Comparison of ENCODE assay signal across 1 cellular context in the genomic region with DNA sequence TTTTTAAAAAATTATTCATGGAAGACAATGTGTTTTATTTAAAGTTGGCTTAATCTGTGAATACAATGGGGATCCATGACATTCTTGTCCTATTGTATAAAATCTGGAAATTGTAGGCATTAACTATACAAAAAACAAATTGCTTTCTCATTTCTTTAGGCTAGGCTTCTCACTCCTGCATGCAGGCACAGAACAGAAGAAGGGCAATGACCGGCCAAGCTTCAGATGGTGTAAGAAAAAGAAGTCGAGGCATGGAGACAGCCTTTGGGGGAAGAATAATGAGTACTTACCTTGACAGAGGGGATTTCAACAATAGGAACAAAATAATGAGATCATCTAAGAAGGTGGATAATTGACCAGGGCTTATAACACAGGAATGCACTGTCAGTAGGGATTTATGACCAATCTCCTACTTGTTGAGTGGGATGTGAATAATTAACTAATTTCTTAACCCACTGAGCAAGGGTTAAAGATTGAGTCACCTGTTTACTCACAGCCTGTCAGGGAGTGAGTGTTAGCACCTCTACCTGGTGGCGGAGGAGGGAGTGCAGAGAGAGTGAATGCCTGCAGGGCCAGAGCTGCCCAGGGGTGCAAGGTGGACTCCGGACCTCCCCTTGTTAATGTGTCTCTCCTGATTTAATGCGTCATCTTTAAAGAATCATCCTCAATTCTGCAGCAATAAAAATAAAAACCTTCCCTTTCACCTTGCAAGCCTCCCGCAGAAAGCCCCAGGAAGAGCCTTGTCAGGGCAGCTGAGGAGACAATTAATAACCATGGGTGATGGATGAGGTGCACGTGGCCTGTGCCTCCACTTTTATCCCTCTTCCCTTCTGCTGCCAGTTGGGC.
TF ChIP-seq lines count a peak whose summit lies in the region.

No MANE protein-coding gene starts in this region.

TF ChIP-seq in H1, 55 proteins besides CTCF, POLR2A, EP300 and RAD21:
- TF ChIP-seq RNF2 (IDR thresholded peaks at IDR 0.05; ENCODE audit: borderline replicate concordance, low read depth, low read length, missing control alignments, poor library complexity, severe bottlenecking) (no peak), SIX5 (IDR thresholded peaks at IDR 0.05; ENCODE audit: low read depth, low read length) (no peak), SP4 (IDR thresholded peaks at IDR 0.05; ENCODE audit: low read length) (no peak), NRF1 (IDR thresholded peaks at IDR 0.05; ENCODE audit: low read depth, low read length) (no peak), RBBP5 (IDR thresholded peaks at IDR 0.05; ENCODE audit: borderline replicate concordance, low read depth, low read length) (no peak), EZH2 (IDR thresholded peaks at IDR 0.05; ENCODE audit: low read depth, low read length, severe bottlenecking) (no peak)
TF ChIP-seq in H1: peak in this region for 0.
